ENCODE assay signal across 10 cellular contexts in the genomic region with DNA sequence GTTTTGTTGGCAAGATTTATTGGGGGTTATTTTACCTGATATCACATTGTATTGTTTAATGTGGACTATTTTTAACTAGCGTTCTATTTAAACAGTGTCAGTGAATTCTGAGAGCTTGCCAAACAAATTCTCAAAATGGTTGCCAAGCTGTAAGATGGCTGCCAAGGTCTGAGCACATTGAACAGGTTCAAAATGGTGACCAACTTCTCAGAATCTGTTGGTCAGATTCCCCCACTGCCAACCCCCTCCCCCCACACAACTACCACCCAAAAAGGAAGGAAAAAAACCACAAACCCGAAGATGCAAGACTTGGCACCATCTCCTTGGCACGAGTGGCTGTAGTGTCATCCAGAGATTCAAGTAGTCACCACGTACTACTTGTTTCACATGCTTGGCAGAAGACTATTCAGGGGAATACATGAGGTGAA.
DNase-seq lines count a peak whose midpoint lies in the region; ATAC-seq, FAIRE-seq and TF ChIP-seq lines count a peak whose summit lies in the region.
"Had no signal": no experiment of that assay in that cellular context is flagged by ENCODE, and none has a peak within 500 bp of the region (broad histone marks: within the 10 kb centered on the region; RNA-seq: fewer than 3 reads in every experiment).

No MANE protein-coding gene starts in this region.

- TF ChIP-seq CTCF in LNCaP clone FGC (IDR thresholded peaks at IDR 0.05; ENCODE audit: control insufficient read depth, extremely low read depth, insufficient read depth) (no peak), right atrium auricular region (IDR thresholded peaks at IDR 0.05) (no peak), gastrocnemius medialis (IDR thresholded peaks at IDR 0.05 in 4 of 5, conservative IDR thresholded peaks at IDR 0.05 in 1 of 5) (no peak), D721Med (IDR thresholded peaks at IDR 0.05; ENCODE audit: insufficient read depth, missing control alignments) (no peak)

- H3K4me3 ChIP-seq in LNCaP clone FGC (ENCODE audit: low read depth, low read length) (peak overlapping the region; percentile 42), right atrium auricular region (peak overlapping the region; percentile 11 to 34), gastrocnemius medialis (peak overlapping the region; percentile 43 to 54 (median 46))
- H3K4me3 ChIP-seq: cardiac muscle cell had no signal

- no peaks in the 10 kb centered on the region for H3K4me1 Mint-ChIP-seq in activated T-helper 17 cell treated with anti-CD3 and anti-CD28 coated beads, Interleukin-2, amount 50 U/mL, for 72 hours
- no peaks in the 10 kb centered on the region for H3K4me1 Mint-ChIP-seq in activated CD4-positive, alpha-beta T cell treated with anti-CD3 and anti-CD28 coated beads for 36 hours

- in situ Hi-C loops in gastrocnemius medialis (cut with MboI; ENCODE audit: low sequenced_read_pairs in 4 of 4): loop anchor here in 1 of 4 donors (25.0 kb wide), 1 partner anchor 179 kb away; no protein-coding TSS in a partner anchor

- no peaks in the 10 kb centered on the region for H3K36me3 ChIP-seq in right atrium auricular region
- H3K36me3 ChIP-seq in gastrocnemius medialis: no peaks in the 10 kb centered on the region
- H3K36me3 ChIP-seq: cardiac muscle cell had no signal

- no peaks in the 10 kb centered on the region for H3K9me3 Mint-ChIP-seq in activated T-helper 17 cell treated with anti-CD3 and anti-CD28 coated beads, Interleukin-2, amount 50 U/mL, for 72 hours
- no peaks in the 10 kb centered on the region for H3K9me3 Mint-ChIP-seq in activated CD4-positive, alpha-beta T cell treated with anti-CD3 and anti-CD28 coated beads for 36 hours (ENCODE audit: low read depth)

- H3K9me3 ChIP-seq in right atrium auricular region (no peaks in the 10 kb centered on the region), gastrocnemius medialis (no peaks in the 10 kb centered on the region)

- CTCF ChIA-PET in activated CD4-positive, alpha-beta T cell treated with anti-CD3 and anti-CD28 coated beads for 36 hours (lab: Charles Lee): interaction anchor here (0.5 to 1.0 kb wide), 4 partner anchors 15 to 196 kb away, joined by 3 to 6 read pairs (median 4); no protein-coding TSS in a partner anchor

- H3K27me3 ChIP-seq in right atrium auricular region: no peaks in the 10 kb centered on the region
- no peaks in the 10 kb centered on the region for H3K27me3 ChIP-seq in gastrocnemius medialis
- H3K27me3 ChIP-seq: cardiac muscle cell had no signal

- no peaks in the 10 kb centered on the region for H3K27me3 Mint-ChIP-seq in activated T-helper 17 cell treated with anti-CD3 and anti-CD28 coated beads, Interleukin-2, amount 50 U/mL, for 72 hours
- peaks cover 3% of the 10 kb centered on the region for H3K27me3 Mint-ChIP-seq in activated CD4-positive, alpha-beta T cell treated with anti-CD3 and anti-CD28 coated beads for 36 hours

- no peak overlapping the region for H3K4me3 Mint-ChIP-seq in activated T-helper 17 cell treated with anti-CD3 and anti-CD28 coated beads, Interleukin-2, amount 50 U/mL, for 72 hours
- no peak overlapping the region for H3K4me3 Mint-ChIP-seq in activated CD4-positive, alpha-beta T cell treated with anti-CD3 and anti-CD28 coated beads for 36 hours

- no peak overlapping the region for H3K27ac Mint-ChIP-seq in activated T-helper 17 cell treated with anti-CD3 and anti-CD28 coated beads, Interleukin-2, amount 50 U/mL, for 72 hours
- no peak overlapping the region for H3K27ac Mint-ChIP-seq in activated CD4-positive, alpha-beta T cell treated with anti-CD3 and anti-CD28 coated beads for 36 hours

- intact Hi-C loops in gastrocnemius medialis (cut with DNase I; ENCODE audit: low total_unique reads): loop anchor here (2.0 to 10.0 kb wide), 6 partner anchors 59 to 203 kb away; no protein-coding TSS in a partner anchor
- intact Hi-C loops in activated CD4-positive, alpha-beta T cell treated with anti-CD3 and anti-CD28 coated beads for 36 hours (cut with DNase I, micrococcal nuclease): no loop called here

- DNase-seq in LNCaP clone FGC (ENCODE audit: low read depth): peak; percentile 91
- DNase-seq in right atrium auricular region (ENCODE audit: low spot score): peak; percentile 80
- DNase-seq in gastrocnemius medialis: peak; percentile 75 to 84
- DNase-seq in NCI-H526 treated with DMSO at 0.1 percent for 48 hours (lab: John Stamatoyannopoulos, UW): no peak
- DNase-seq in D721Med (ENCODE audit: insufficient read length, low spot score): no peak
- DNase-seq in kidney glomerular epithelial cell (lab: John Stamatoyannopoulos, UW): no peak
- DNase-seq in activated CD4-positive, alpha-beta T cell treated with anti-CD3 and anti-CD28 coated beads for 36 hours: no peak
- DNase-seq: activated CD4-positive, CD25-positive, alpha-beta regulatory T cell had no signal

- peak; percentile 23 for ATAC-seq in activated T-helper 17 cell treated with anti-CD3 and anti-CD28 coated beads, Interleukin-2, amount 50 U/mL, for 72 hours (replicated peaks)
- ATAC-seq in gastrocnemius medialis: peak; percentile 83 to 86
- no peak for ATAC-seq in activated CD4-positive, alpha-beta T cell treated with anti-CD3 and anti-CD28 coated beads for 36 hours

- H3K27ac ChIP-seq in right atrium auricular region (peak overlapping the region; percentile 77 to 90), gastrocnemius medialis (peak overlapping the region; percentile 83 to 89 (median 86))
- H3K27ac ChIP-seq: cardiac muscle cell had no signal

- POLR2A ChIA-PET in activated CD4-positive, alpha-beta T cell treated with anti-CD3 and anti-CD28 coated beads for 36 hours (lab: Charles Lee): no interaction called here

- FAIRE-seq in D721Med (lab: Jason Lieb, UNC): no peak

- TF ChIP-seq POLR2A in gastrocnemius medialis (IDR thresholded peaks at IDR 0.05): no peak

- no peaks in the 10 kb centered on the region for H3K36me3 Mint-ChIP-seq in activated T-helper 17 cell treated with anti-CD3 and anti-CD28 coated beads, Interleukin-2, amount 50 U/mL, for 72 hours (ENCODE audit: low read depth)
- H3K36me3 Mint-ChIP-seq in activated CD4-positive, alpha-beta T cell treated with anti-CD3 and anti-CD28 coated beads for 36 hours (ENCODE audit: low read depth): no peaks in the 10 kb centered on the region

- H3K4me1 ChIP-seq in right atrium auricular region: peaks cover 0 to 58% of the 10 kb centered on the region in 2 donors
- H3K4me1 ChIP-seq in gastrocnemius medialis: peaks cover 66 to 70% of the 10 kb centered on the region in 2 donors

Comparison
In these comparisons a context has a peak if more than half of its experiments do, and no peak if none do; other contexts are left out.
1. DNase-seq: peak in LNCaP clone FGC (single experiment), right atrium auricular region (single experiment) and gastrocnemius medialis (2 of 2); none in NCI-H526 treated with DMSO at 0.1 percent for 48 hours (single experiment), D721Med (single experiment), kidney glomerular epithelial cell (single experiment) and activated CD4-positive, alpha-beta T cell treated with anti-CD3 and anti-CD28 coated beads for 36 hours (single experiment).
2. Peak in every context shown above with its lines, with median percentiles within 50 percentile points of each other: H3K4me3 ChIP-seq.